ENCODE assay signal across 8 cellular contexts in genomic region chr21:31873275-31873695, GRCh38. TPM values are rescaled to one million over a fixed set of nuclear protein-coding genes. Genes with fewer than 3 reads are reported as not detected.
DNase-seq lines count a peak whose midpoint lies in the region; ATAC-seq and TF ChIP-seq lines count a peak whose summit lies in the region.

No MANE protein-coding gene starts in this region.

- H3K9me3 ChIP-seq in HUES6 (ENCODE audit: control insufficient read depth, insufficient read depth, low read depth, low read length) (no peaks in the 10 kb centered on the region), colonic mucosa (no peaks in the 10 kb centered on the region), mononuclear cell (ENCODE audit: low read depth, low read length) (no peaks in the 10 kb centered on the region)

- peak overlapping the region; percentile 77 for H3K9ac ChIP-seq in HUES6 (ENCODE audit: low read length)
- H3K9ac ChIP-seq in colonic mucosa (ENCODE audit: low read depth in 2 of 2, low read length in 2 of 2) = peak overlapping the region; percentile 57 to 58

- H3K27ac ChIP-seq in HUES6 (ENCODE audit: low read depth, low read length) = no peak overlapping the region
- peak overlapping the region; percentile 76 for H3K27ac ChIP-seq in colonic mucosa

- no peak for ATAC-seq in GM21447 (IDR thresholded peaks at IDR 0.05; ENCODE audit: unreplicated experiment)
- ATAC-seq in HG02678 (IDR thresholded peaks at IDR 0.05; ENCODE audit: unreplicated experiment) = no peak

- intact Hi-C loops in colonic mucosa (cut with DNase I) = loop anchor here (10.0 kb wide), 2 partner anchors 112 to 602 kb away; no protein-coding TSS in a partner anchor

- TF ChIP-seq CTCF in colonic mucosa (IDR thresholded peaks at IDR 0.05) = no peak

- DNase-seq in AG08396 (ENCODE audit: low spot score) (peak; percentile 50), colonic mucosa (peak; percentile 45), HT-29 (ENCODE audit: low spot score) (no peak)
- DNase-seq in activated effector memory CD4-positive, alpha-beta T cell treated with anti-CD3 and anti-CD28 coated beads, Interleukin-2, amount 50 U/mL, for 16 hours = no peak

- H3K4me3 ChIP-seq in HUES6 (ENCODE audit: low read depth, low read length) (peak overlapping the region; percentile 79), colonic mucosa (peak overlapping the region; percentile 69), mononuclear cell (ENCODE audit: low read length) (peak overlapping the region; percentile 12)

- H3K27me3 ChIP-seq in HUES6 (ENCODE audit: control insufficient read depth, insufficient read depth, low read length) (peaks cover 28% of the 10 kb centered on the region), colonic mucosa (peaks cover 7% of the 10 kb centered on the region), mononuclear cell (ENCODE audit: insufficient read depth, low read length) (peaks cover 39% of the 10 kb centered on the region)

- H3K4me1 ChIP-seq in HUES6 (ENCODE audit: control insufficient read depth, insufficient read depth, low read length) = peaks cover 34% of the 10 kb centered on the region
- H3K4me1 ChIP-seq in colonic mucosa = no peaks in the 10 kb centered on the region
- peaks cover 9% of the 10 kb centered on the region for H3K4me1 ChIP-seq in mononuclear cell (ENCODE audit: insufficient read depth, low read length)

- H3K36me3 ChIP-seq in HUES6 (ENCODE audit: control insufficient read depth, insufficient read depth, low read length) = no peaks in the 10 kb centered on the region
- no peaks in the 10 kb centered on the region for H3K36me3 ChIP-seq in colonic mucosa

RNA-seq across cellular contexts. Expression of gene HUNK, which starts 0.5 kb away (rescaled TPM):
- 10 to 100 TPM in 1 of 2 donors, 1 to 10 TPM in 1; 7.2 to 13.0 TPM for total RNA-seq in colonic mucosa
- 0.10 TPM for total RNA-seq in mononuclear cell
- total RNA-seq in HT-29 (2014; rRNA removed; shearing (Covaris generic)) = not detected in 2 replicates

Comparison
In these comparisons a context has a peak if more than half of its experiments do, and no peak if none do; other contexts are left out.
1. DNase-seq: peak in AG08396 (single experiment) and colonic mucosa (single experiment); none in HT-29 (single experiment) and activated effector memory CD4-positive, alpha-beta T cell treated with anti-CD3 and anti-CD28 coated beads, Interleukin-2, amount 50 U/mL, for 16 hours (single experiment).
2. H3K4me3 ChIP-seq: peak in every context shown above with its lines; median percentile 79 in HUES6; 69 in colonic mucosa; 12 in mononuclear cell.